Comparison of ENCODE assay signal across 1 cellular context in the genomic region with DNA sequence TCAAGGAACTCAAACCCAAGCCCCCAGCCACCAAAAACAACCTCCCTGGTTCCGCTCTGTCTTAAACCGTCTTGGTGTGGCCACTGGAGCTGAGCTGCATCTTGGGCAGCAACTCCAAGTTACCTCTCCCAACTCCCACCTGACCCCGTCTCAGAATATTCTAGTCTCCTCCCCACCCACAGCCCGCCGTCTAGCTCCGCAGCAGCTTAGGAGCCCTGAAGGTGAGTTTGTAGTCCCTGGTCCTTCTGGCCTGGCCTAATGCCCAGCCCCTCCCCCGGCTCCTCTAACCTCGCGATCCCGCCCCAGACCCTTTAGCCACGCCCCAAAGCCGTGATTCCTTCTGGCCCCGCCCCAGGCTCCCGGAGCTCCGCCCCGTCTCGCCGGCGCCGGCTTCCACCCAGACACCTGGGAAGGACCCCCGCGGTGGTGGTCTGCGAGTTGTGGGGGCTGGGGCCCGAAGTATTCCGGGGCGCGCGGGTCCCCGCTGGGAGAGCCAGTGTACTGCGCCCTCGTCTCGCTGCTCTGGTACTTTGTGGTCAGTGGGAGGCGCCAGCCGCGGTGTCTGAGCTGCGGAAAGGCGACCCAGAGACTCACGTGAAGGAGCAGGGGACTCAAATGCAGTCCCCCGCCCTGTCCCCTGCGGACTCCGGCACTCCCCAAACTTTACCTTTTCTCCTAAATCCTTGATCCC.
A peak's percentile ranks its signal among the peaks of the same experiment; 100 is the strongest.
TF ChIP-seq lines count a peak whose summit lies in the region.

No MANE protein-coding gene starts in this region.

TF ChIP-seq in K562, 482 proteins besides CTCF, POLR2A, EP300 and RAD21 (continues in another document):
- TF ChIP-seq CC2D1A (IDR thresholded peaks at IDR 0.05) (no peak), OTX1 (CRISPR knock-in tag; IDR thresholded peaks at IDR 0.05) (no peak), ZEB2 (IDR thresholded peaks at IDR 0.05) (no peak), HMGN3 (IDR thresholded peaks at IDR 0.05; ENCODE audit: borderline replicate concordance, extremely low read depth, insufficient read length, low read depth, low read length) (peak; percentile 28), BACH1 (tag; IDR thresholded peaks at IDR 0.05) (no peak), ZNF79 (CRISPR knock-in tag; IDR thresholded peaks at IDR 0.05; ENCODE audit: low read depth) (no peak), NFIC (IDR thresholded peaks at IDR 0.05) (peak; percentile 81), POLR2H (tag; IDR thresholded peaks at IDR 0.05; ENCODE audit: low read depth) (no peak), CHD1 (IDR thresholded peaks at IDR 0.05; ENCODE audit: low read length) (no peak), ZNF764 (CRISPR knock-in tag; IDR thresholded peaks at IDR 0.05; ENCODE audit: low read depth) (peak; percentile 93), TBL1XR1 (IDR thresholded peaks at IDR 0.05; ENCODE audit: low read length in 2 of 2) (no peak), ASH1L (IDR thresholded peaks at IDR 0.05; ENCODE audit: borderline replicate concordance, low read depth, partially characterized antibody) (no peak), ZNF551 (CRISPR knock-in tag; IDR thresholded peaks at IDR 0.05) (no peak), MTF1 (CRISPR knock-in tag; IDR thresholded peaks at IDR 0.05; ENCODE audit: borderline replicate concordance) (no peak), RAD51 (IDR thresholded peaks at IDR 0.05; ENCODE audit: borderline replicate concordance, low read depth) (no peak), NRF1 (conservative IDR thresholded peaks at IDR 0.05 in 1 of 2, IDR thresholded peaks at IDR 0.05 in 1 of 2) (peak; percentile 43 to 54; a peak in 3 of 4 replicates), CXXC5 (CRISPR knock-in tag; IDR thresholded peaks at IDR 0.05) (0 out of 2 replicates have a peak, but pooled peaks have one; percentile 17), RCOR1 (IDR thresholded peaks at IDR 0.05; ENCODE audit: borderline replicate concordance in 1 of 2, low read depth in 2 of 2, low read length in 2 of 2) (0 out of 4 replicates have a peak, but pooled peaks of 1 of the 2 experiments have one; percentile 36), ZKSCAN3 (CRISPR knock-in tag; IDR thresholded peaks at IDR 0.05) (no peak), NONO (IDR thresholded peaks at IDR 0.05; ENCODE audit: low read depth in 2 of 2, low read length in 1 of 2) (no peak), ZBTB7A (IDR thresholded peaks at IDR 0.05; ENCODE audit: borderline replicate concordance, control insufficient read depth, low read depth, low read length) (0 out of 2 replicates have a peak, but pooled peaks have one; percentile 47), SMC3 (conservative IDR thresholded peaks at IDR 0.05; ENCODE audit: insufficient read depth, low read depth, low read length) (no peak), PHF21A (IDR thresholded peaks at IDR 0.05; ENCODE audit: borderline replicate concordance, low read depth) (no peak), RBM15 (IDR thresholded peaks at IDR 0.05; ENCODE audit: insufficient read depth, low read length) (no peak), CHD2 (IDR thresholded peaks at IDR 0.05; ENCODE audit: low read depth, low read length) (peak; percentile 54), SRF (CRISPR knock-in tag; IDR thresholded peaks at IDR 0.05) (0 out of 4 replicates have a peak, but pooled peaks of 1 of the 2 experiments have one; percentile 12), NFRKB (IDR thresholded peaks at IDR 0.05; ENCODE audit: low read depth) (no peak), MAZ (CRISPR knock-in tag; conservative IDR thresholded peaks at IDR 0.05 in 1 of 2, IDR thresholded peaks at IDR 0.05 in 1 of 2) (0 out of 4 replicates have a peak, but pooled peaks of 1 of the 2 experiments have one; percentile 15), ZNF408 (CRISPR knock-in tag; IDR thresholded peaks at IDR 0.05; ENCODE audit: low read depth) (no peak), DPF2 (IDR thresholded peaks at IDR 0.05) (peak; percentile 16; the same call in 1 of the 2 replicates), MEF2D (tag; conservative IDR thresholded peaks at IDR 0.05; ENCODE audit: low read depth) (no peak), SOX6 (IDR thresholded peaks at IDR 0.05) (no peak), SAFB2 (IDR thresholded peaks at IDR 0.05; ENCODE audit: borderline replicate concordance, low read depth, low read length, severe bottlenecking) (no peak), ZNF316 (IDR thresholded peaks at IDR 0.05) (no peak), PML (IDR thresholded peaks at IDR 0.05; ENCODE audit: low read length) (no peak), GABPB1 (CRISPR knock-in tag; IDR thresholded peaks at IDR 0.05) (0 out of 2 replicates have a peak, but pooled peaks have one; percentile 25), SRSF7 (optimal IDR thresholded peaks at IDR 0.05; ENCODE audit: low read depth, low read length) (no peak), GTF2A2 (tag; IDR thresholded peaks at IDR 0.05) (no peak), ZNF384 (IDR thresholded peaks at IDR 0.05; ENCODE audit: low read depth, low read length) (no peak), ZNF57 (CRISPR knock-in tag; IDR thresholded peaks at IDR 0.05) (no peak), RBBP5 (IDR thresholded peaks at IDR 0.05; ENCODE audit: borderline replicate concordance, insufficient read depth, low read length, poor library complexity, severe bottlenecking) (no peak), GABPA (tag; conservative IDR thresholded peaks at IDR 0.05; ENCODE audit: low read depth) (no peak), U2AF1 (optimal IDR thresholded peaks at IDR 0.05; ENCODE audit: low read depth, low read length) (no peak), POLR2G (IDR thresholded peaks at IDR 0.05; ENCODE audit: low read depth, low read length) (peak; percentile 62), ZKSCAN8 (CRISPR knock-in tag; IDR thresholded peaks at IDR 0.05) (no peak), KLF6 (CRISPR knock-in tag; IDR thresholded peaks at IDR 0.05; ENCODE audit: borderline replicate concordance) (no peak)
- TF ChIP-seq, protein P1, sequence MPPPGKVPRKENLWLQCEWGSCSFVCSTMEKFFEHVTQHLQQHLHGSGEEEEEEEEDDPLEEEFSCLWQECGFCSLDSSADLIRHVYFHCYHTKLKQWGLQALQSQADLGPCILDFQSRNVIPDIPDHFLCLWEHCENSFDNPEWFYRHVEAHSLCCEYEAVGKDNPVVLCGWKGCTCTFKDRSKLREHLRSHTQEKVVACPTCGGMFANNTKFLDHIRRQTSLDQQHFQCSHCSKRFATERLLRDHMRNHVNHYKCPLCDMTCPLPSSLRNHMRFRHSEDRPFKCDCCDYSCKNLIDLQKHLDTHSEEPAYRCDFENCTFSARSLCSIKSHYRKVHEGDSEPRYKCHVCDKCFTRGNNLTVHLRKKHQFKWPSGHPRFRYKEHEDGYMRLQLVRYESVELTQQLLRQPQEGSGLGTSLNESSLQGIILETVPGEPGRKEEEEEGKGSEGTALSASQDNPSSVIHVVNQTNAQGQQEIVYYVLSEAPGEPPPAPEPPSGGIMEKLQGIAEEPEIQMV (tag; conservative IDR thresholded peaks at IDR 0.05; ENCODE audit: low read depth): no peak
- TF ChIP-seq, protein P2, sequence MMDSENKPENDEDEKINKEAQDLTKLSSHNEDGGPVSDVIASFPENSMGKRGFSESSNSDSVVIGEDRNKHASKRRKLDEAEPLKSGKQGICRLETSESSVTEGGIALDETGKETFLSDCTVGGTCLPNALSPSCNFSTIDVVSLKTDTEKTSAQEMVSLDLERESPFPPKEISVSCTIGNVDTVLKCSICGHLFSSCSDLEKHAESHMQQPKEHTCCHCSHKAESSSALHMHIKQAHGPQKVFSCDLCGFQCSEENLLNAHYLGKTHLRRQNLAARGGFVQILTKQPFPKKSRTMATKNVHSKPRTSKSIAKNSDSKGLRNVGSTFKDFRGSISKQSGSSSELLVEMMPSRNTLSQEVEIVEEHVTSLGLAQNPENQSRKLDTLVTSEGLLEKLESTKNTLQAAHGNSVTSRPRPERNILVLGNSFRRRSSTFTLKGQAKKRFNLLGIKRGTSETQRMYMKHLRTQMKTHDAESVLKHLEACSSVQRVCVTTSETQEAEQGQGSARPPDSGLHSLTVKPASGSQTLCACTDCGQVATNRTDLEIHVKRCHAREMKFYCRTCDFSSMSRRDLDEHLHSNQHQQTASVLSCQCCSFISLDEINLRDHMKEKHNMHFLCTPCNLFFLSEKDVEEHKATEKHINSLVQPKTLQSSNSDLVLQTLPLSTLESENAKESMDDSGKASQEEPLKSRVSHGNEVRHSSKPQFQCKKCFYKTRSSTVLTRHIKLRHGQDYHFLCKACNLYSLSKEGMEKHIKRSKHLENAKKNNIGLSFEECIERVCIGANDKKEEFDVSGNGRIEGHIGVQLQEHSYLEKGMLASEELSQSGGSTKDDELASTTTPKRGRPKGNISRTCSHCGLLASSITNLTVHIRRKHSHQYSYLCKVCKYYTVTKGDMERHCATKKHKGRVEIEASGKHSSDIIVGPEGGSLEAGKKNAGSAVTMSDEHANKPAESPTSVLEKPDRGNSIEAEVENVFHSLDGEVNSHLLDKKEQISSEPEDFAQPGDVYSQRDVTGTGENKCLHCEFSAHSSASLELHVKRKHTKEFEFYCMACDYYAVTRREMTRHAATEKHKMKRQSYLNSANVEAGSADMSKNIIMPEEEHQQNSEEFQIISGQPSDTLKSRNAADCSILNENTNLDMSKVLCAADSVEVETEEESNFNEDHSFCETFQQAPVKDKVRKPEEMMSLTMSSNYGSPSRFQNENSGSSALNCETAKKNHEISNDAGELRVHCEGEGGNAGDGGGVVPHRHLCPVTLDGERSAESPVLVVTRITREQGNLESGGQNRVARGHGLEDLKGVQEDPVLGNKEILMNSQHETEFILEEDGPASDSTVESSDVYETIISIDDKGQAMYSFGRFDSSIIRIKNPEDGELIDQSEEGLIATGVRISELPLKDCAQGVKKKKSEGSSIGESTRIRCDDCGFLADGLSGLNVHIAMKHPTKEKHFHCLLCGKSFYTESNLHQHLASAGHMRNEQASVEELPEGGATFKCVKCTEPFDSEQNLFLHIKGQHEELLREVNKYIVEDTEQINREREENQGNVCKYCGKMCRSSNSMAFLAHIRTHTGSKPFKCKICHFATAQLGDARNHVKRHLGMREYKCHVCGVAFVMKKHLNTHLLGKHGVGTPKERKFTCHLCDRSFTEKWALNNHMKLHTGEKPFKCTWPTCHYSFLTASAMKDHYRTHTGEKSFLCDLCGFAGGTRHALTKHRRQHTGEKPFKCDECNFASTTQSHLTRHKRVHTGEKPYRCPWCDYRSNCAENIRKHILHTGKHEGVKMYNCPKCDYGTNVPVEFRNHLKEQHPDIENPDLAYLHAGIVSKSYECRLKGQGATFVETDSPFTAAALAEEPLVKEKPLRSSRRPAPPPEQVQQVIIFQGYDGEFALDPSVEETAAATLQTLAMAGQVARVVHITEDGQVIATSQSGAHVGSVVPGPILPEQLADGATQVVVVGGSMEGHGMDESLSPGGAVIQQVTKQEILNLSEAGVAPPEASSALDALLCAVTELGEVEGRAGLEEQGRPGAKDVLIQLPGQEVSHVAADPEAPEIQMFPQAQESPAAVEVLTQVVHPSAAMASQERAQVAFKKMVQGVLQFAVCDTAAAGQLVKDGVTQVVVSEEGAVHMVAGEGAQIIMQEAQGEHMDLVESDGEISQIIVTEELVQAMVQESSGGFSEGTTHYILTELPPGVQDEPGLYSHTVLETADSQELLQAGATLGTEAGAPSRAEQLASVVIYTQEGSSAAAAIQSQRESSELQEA (IDR thresholded peaks at IDR 0.05; ENCODE audit: low read depth): no peak
- TF ChIP-seq, protein P3, sequence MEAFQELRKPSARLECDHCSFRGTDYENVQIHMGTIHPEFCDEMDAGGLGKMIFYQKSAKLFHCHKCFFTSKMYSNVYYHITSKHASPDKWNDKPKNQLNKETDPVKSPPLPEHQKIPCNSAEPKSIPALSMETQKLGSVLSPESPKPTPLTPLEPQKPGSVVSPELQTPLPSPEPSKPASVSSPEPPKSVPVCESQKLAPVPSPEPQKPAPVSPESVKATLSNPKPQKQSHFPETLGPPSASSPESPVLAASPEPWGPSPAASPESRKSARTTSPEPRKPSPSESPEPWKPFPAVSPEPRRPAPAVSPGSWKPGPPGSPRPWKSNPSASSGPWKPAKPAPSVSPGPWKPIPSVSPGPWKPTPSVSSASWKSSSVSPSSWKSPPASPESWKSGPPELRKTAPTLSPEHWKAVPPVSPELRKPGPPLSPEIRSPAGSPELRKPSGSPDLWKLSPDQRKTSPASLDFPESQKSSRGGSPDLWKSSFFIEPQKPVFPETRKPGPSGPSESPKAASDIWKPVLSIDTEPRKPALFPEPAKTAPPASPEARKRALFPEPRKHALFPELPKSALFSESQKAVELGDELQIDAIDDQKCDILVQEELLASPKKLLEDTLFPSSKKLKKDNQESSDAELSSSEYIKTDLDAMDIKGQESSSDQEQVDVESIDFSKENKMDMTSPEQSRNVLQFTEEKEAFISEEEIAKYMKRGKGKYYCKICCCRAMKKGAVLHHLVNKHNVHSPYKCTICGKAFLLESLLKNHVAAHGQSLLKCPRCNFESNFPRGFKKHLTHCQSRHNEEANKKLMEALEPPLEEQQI (IDR thresholded peaks at IDR 0.05): no peak
- TF ChIP-seq, protein P4, sequence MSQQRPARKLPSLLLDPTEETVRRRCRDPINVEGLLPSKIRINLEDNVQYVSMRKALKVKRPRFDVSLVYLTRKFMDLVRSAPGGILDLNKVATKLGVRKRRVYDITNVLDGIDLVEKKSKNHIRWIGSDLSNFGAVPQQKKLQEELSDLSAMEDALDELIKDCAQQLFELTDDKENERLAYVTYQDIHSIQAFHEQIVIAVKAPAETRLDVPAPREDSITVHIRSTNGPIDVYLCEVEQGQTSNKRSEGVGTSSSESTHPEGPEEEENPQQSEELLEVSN (IDR thresholded peaks at IDR 0.05; ENCODE audit: borderline replicate concordance in 1 of 2, extremely low read depth in 1 of 2, insufficient read depth in 1 of 2, insufficient read length in 1 of 2, low read depth in 1 of 2, low read length in 1 of 2, poor library complexity in 1 of 2, severe bottlenecking in 1 of 2): no peak
- TF ChIP-seq, protein P5, sequence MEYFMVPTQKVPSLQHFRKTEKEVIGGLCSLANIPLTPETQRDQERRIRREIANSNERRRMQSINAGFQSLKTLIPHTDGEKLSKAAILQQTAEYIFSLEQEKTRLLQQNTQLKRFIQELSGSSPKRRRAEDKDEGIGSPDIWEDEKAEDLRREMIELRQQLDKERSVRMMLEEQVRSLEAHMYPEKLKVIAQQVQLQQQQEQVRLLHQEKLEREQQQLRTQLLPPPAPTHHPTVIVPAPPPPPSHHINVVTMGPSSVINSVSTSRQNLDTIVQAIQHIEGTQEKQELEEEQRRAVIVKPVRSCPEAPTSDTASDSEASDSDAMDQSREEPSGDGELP (CRISPR knock-in tag; IDR thresholded peaks at IDR 0.05; ENCODE audit: borderline replicate concordance): peak; percentile 21; the same call in 1 of the 2 replicates
- TF ChIP-seq, protein P6, sequence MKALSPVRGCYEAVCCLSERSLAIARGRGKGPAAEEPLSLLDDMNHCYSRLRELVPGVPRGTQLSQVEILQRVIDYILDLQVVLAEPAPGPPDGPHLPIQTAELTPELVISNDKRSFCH (CRISPR knock-in tag; IDR thresholded peaks at IDR 0.05): no peak
- TF ChIP-seq, protein P6 (tag; IDR thresholded peaks at IDR 0.05): no peak
